8 cellular contexts compared by ENCODE assay signal in the genomic region with DNA sequence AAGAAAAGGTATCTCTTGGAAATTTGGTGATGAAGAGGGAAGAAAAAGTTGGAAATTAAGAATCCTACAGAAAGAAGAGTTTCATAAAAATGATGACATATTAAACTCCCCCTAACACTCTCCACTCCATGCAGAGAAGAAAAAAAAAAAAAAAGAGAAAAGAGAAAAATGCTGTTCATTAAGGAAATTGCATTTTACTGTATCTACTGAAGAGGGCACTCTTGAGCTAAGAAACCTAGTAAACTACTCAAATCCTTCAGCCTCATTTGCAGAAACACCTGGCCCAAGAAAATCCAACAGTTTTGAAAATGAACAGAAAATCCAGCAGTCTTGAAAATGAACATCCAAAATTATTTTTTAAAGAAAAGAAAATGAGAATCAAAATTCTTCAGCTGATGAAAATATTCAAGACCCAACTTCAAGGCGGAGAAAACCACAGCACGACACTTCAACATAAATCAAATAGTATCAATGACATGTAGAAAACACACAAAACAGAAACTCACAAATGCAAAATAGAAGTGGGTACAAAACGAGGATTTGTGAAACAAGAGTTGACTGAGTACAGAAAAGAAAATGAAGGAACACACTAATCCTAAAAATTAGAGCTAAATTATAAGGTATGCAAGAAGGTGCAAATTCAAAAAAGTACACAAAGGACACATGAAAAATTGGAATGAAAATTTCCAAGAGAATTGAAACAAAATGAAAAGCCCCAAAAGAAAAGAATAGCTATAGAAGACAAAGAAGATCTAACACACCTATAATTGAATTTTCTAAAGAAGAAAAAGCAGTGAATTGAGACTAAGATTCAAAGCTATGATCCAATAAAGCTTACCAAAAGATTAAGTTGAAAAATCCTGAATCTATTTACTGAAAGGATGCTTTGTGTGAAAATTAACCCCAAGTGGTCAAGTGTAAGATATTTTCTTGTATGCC.
DNase-seq lines count a peak whose midpoint lies in the region; ATAC-seq and TF ChIP-seq lines count a peak whose summit lies in the region.

No MANE protein-coding gene starts in this region.

- H3K9me3 ChIP-seq in T-helper 17 cell (ENCODE audit: control insufficient read depth, low read length, poor library complexity, severe bottlenecking) = no peaks in the 10 kb centered on the region

- no peaks in the 10 kb centered on the region for H3K4me1 Mint-ChIP-seq in nephron
- H3K4me1 Mint-ChIP-seq in T-helper 17 cell = peaks cover under 1% of the 10 kb centered on the region

- no peak overlapping the region for H3K4me3 Mint-ChIP-seq in nephron
- no peak overlapping the region for H3K4me3 Mint-ChIP-seq in T-helper 17 cell

- H3K36me3 Mint-ChIP-seq in nephron (ENCODE audit: low read depth) = peaks cover 9% of the 10 kb centered on the region
- H3K36me3 Mint-ChIP-seq in T-helper 17 cell (ENCODE audit: low read depth) = no peaks in the 10 kb centered on the region

- H3K4me3 ChIP-seq in AG10803 (ENCODE audit: low read length) = no peak overlapping the region

- DNase-seq in AG10803 (ENCODE audit: low read depth) = peak; percentile 50
- no peak for DNase-seq in GM20000 (ENCODE audit: low spot score)
- DNase-seq in NCI-H446 treated with DMSO at 0.1 percent for 48 hours (lab: John Stamatoyannopoulos, UW) = peak; percentile 24
- peak; percentile 78 for DNase-seq in cerebellar cortex (ENCODE audit: low spot score)
- DNase-seq in activated CD4-positive, alpha-beta T cell treated with anti-CD3 and anti-CD28 coated beads, Interleukin-2, amount 50 U/mL, for 1 hour = no peak
- DNase-seq in T-helper 17 cell = no peak
- DNase-seq in UCSD-AML1 (lab: John Stamatoyannopoulos, UW; ENCODE audit: unreplicated experiment) = no peak

- ATAC-seq in T-helper 17 cell = no peak

- TF ChIP-seq CTCF in AG10803 (conservative IDR thresholded peaks at IDR 0.05; ENCODE audit: low read length) (peak; percentile 64), GM20000 (IDR thresholded peaks at IDR 0.05; ENCODE audit: extremely low read depth, missing control alignments) (peak; percentile 28), nephron (IDR thresholded peaks at IDR 0.05; ENCODE audit: unreplicated experiment in 3 of 3) (peak in 2 of 3 experiments; percentile 27 to 43)

- H3K27ac Mint-ChIP-seq in nephron (no peak overlapping the region), T-helper 17 cell (no peak overlapping the region)

- H3K27me3 Mint-ChIP-seq in nephron (ENCODE audit: low read depth) (no peaks in the 10 kb centered on the region), T-helper 17 cell (peaks cover 34% of the 10 kb centered on the region)

- peaks cover 23% of the 10 kb centered on the region for H3K9me3 Mint-ChIP-seq in nephron

Comparison
In these comparisons a context has a peak if more than half of its experiments do, and no peak if none do; other contexts are left out.
1. DNase-seq: peak in AG10803 (single experiment), NCI-H446 treated with DMSO at 0.1 percent for 48 hours (single experiment) and cerebellar cortex (single experiment); none in GM20000 (single experiment), activated CD4-positive, alpha-beta T cell treated with anti-CD3 and anti-CD28 coated beads, Interleukin-2, amount 50 U/mL, for 1 hour (single experiment), T-helper 17 cell (0 of 3) and UCSD-AML1 (single experiment).
2. Peak in every context shown above with its lines, with median percentiles within 50 percentile points of each other: CTCF ChIP-seq.